ENCODE assay signal across 10 cellular contexts in genomic region chr17:50219345-50219744, GRCh38. TPM values are rescaled to one million over a fixed set of nuclear protein-coding genes. Genes with fewer than 3 reads are reported as not detected.
DNase-seq lines count a peak whose midpoint lies in the region; ATAC-seq and TF ChIP-seq lines count a peak whose summit lies in the region.
"Had no signal": no experiment of that assay in that cellular context is flagged by ENCODE, and none has a peak within 500 bp of the region (broad histone marks: within the 10 kb centered on the region; RNA-seq: fewer than 3 reads in every experiment).

No MANE protein-coding gene starts in this region.

- intact Hi-C loops in gastrocnemius medialis (cut with DNase I; ENCODE audit: low total_unique reads), result no loop called here

- no peaks in the 10 kb centered on the region for H3K27me3 ChIP-seq in RWPE2 (ENCODE audit: insufficient read depth, poor library complexity, severe bottlenecking)
- no peaks in the 10 kb centered on the region for H3K27me3 ChIP-seq in gastrocnemius medialis
- H3K27me3 ChIP-seq: Peyer's patch had no signal

- peak overlapping the region; percentile 94 for H3K27ac ChIP-seq in RWPE2 (ENCODE audit: poor library complexity, severe bottlenecking)
- peak overlapping the region; percentile 27 to 58 (median 44) for H3K27ac ChIP-seq in gastrocnemius medialis

- no peak overlapping the region for H3K4me3 ChIP-seq in RWPE2 (ENCODE audit: severe bottlenecking)
- H3K4me3 ChIP-seq in fibroblast of pulmonary artery (replicated peaks; ENCODE audit: low read depth, low read length), result peak overlapping the region; percentile 4
- H3K4me3 ChIP-seq in gastrocnemius medialis, result no peak overlapping the region
- H3K4me3 ChIP-seq: Peyer's patch had no signal

- ATAC-seq in RWPE2 (ENCODE audit: low read depth) (peak; percentile 75), gastrocnemius medialis (no peak), GM21423 (IDR thresholded peaks at IDR 0.05; ENCODE audit: unreplicated experiment) (no peak)

- TF ChIP-seq CTCF in RWPE2 (IDR thresholded peaks at IDR 0.05; ENCODE audit: poor library complexity, severe bottlenecking) (no peak), fibroblast of pulmonary artery (IDR thresholded peaks at IDR 0.05; ENCODE audit: low read length, missing control alignments) (no peak), gastrocnemius medialis (IDR thresholded peaks at IDR 0.05 in 4 of 5, conservative IDR thresholded peaks at IDR 0.05 in 1 of 5) (no peak)

- no peaks in the 10 kb centered on the region for H3K9me3 ChIP-seq in RWPE2 (ENCODE audit: severe bottlenecking)
- no peaks in the 10 kb centered on the region for H3K9me3 ChIP-seq in gastrocnemius medialis
- H3K9me3 ChIP-seq: Peyer's patch had no signal

- DNase-seq in EH (ENCODE audit: low read depth) (peak; percentile 93), RWPE2 (ENCODE audit: low spot score) (peak; percentile 65), fibroblast of pulmonary artery (ENCODE audit: low read depth) (peak; percentile 78), gastrocnemius medialis (no peak), NCI-H2107 treated with DMSO at 0.1 percent for 48 hours (lab: John Stamatoyannopoulos, UW; ENCODE audit: unreplicated experiment) (no peak), mesenteric fat pad (ENCODE audit: low spot score) (no peak)
- DNase-seq in stimulated activated CD4-positive, alpha-beta T cell treated with anti-CD3 and anti-CD28 coated beads, Interleukin-2, amount 100 ng/mL, for 48 hours, result no peak
- DNase-seq: activated CD8-positive, alpha-beta memory T cell treated with anti-CD3 and anti-CD28 coated beads for 24 hours had no signal

- TF ChIP-seq POLR2A in gastrocnemius medialis (IDR thresholded peaks at IDR 0.05), result no peak

- H3K4me1 ChIP-seq in RWPE2 (ENCODE audit: insufficient read depth, poor library complexity, severe bottlenecking) (peaks cover 39% of the 10 kb centered on the region), gastrocnemius medialis (peaks cover 6 to 7% of the 10 kb centered on the region in 2 donors)

- in situ Hi-C loops in gastrocnemius medialis (cut with MboI; ENCODE audit: low sequenced_read_pairs in 4 of 4), result no loop called here

- H3K36me3 ChIP-seq in RWPE2 (ENCODE audit: low read depth), result no peaks in the 10 kb centered on the region
- no peaks in the 10 kb centered on the region for H3K36me3 ChIP-seq in gastrocnemius medialis
- H3K36me3 ChIP-seq: Peyer's patch had no signal

RNA-seq across cellular contexts. Expression of gene COL1A1, which starts 17.9 kb away (rescaled TPM):
- 1 to 10 TPM; 1.7 to 9.5 (median 5.1) TPM for total RNA-seq in gastrocnemius medialis
- total RNA-seq in mesenteric fat pad, result 309 TPM

RNA-seq across cellular contexts. Expression of gene SGCA, which starts 53.5 kb away (rescaled TPM):
- 100 to 1,000 TPM; 227 to 385 (median 292) TPM for total RNA-seq in gastrocnemius medialis
- total RNA-seq in mesenteric fat pad, result 0.32 TPM

RNA-seq across cellular contexts. Expression of gene TMEM92, which starts 54.9 kb away (rescaled TPM):
- total RNA-seq in gastrocnemius medialis (not detected), mesenteric fat pad (not detected)

Comparison
In these comparisons a context has a peak if more than half of its experiments do, and no peak if none do; other contexts are left out.
1. DNase-seq: peak in EH (single experiment), RWPE2 (single experiment) and fibroblast of pulmonary artery (single experiment); none in gastrocnemius medialis (0 of 2), stimulated activated CD4-positive, alpha-beta T cell treated with anti-CD3 and anti-CD28 coated beads, Interleukin-2, amount 100 ng/mL, for 48 hours (0 of 2), NCI-H2107 treated with DMSO at 0.1 percent for 48 hours (single experiment) and mesenteric fat pad (single experiment).
2. RNA of gene COL1A1, which starts 17.9 kb away (total RNA-seq): 309 TPM in mesenteric fat pad (single experiment); 1.7 to 9.5 TPM in gastrocnemius medialis; every median in the first group is over 10 times any median in the second.
3. RNA of gene SGCA, which starts 53.5 kb away (total RNA-seq): 227 to 385 TPM in gastrocnemius medialis; 0.32 TPM in mesenteric fat pad (single experiment); every median in the first group is over 100 times any median in the second.